Comparison of ENCODE assay signal across 1 cellular context in genomic region chr10:126911301-126911700, GRCh38.
TF ChIP-seq lines count a peak whose summit lies in the region.

No MANE protein-coding gene starts in this region.

TF ChIP-seq in GM23338, 12 proteins besides CTCF, POLR2A, EP300 and RAD21:
- TF ChIP-seq, protein P1, sequence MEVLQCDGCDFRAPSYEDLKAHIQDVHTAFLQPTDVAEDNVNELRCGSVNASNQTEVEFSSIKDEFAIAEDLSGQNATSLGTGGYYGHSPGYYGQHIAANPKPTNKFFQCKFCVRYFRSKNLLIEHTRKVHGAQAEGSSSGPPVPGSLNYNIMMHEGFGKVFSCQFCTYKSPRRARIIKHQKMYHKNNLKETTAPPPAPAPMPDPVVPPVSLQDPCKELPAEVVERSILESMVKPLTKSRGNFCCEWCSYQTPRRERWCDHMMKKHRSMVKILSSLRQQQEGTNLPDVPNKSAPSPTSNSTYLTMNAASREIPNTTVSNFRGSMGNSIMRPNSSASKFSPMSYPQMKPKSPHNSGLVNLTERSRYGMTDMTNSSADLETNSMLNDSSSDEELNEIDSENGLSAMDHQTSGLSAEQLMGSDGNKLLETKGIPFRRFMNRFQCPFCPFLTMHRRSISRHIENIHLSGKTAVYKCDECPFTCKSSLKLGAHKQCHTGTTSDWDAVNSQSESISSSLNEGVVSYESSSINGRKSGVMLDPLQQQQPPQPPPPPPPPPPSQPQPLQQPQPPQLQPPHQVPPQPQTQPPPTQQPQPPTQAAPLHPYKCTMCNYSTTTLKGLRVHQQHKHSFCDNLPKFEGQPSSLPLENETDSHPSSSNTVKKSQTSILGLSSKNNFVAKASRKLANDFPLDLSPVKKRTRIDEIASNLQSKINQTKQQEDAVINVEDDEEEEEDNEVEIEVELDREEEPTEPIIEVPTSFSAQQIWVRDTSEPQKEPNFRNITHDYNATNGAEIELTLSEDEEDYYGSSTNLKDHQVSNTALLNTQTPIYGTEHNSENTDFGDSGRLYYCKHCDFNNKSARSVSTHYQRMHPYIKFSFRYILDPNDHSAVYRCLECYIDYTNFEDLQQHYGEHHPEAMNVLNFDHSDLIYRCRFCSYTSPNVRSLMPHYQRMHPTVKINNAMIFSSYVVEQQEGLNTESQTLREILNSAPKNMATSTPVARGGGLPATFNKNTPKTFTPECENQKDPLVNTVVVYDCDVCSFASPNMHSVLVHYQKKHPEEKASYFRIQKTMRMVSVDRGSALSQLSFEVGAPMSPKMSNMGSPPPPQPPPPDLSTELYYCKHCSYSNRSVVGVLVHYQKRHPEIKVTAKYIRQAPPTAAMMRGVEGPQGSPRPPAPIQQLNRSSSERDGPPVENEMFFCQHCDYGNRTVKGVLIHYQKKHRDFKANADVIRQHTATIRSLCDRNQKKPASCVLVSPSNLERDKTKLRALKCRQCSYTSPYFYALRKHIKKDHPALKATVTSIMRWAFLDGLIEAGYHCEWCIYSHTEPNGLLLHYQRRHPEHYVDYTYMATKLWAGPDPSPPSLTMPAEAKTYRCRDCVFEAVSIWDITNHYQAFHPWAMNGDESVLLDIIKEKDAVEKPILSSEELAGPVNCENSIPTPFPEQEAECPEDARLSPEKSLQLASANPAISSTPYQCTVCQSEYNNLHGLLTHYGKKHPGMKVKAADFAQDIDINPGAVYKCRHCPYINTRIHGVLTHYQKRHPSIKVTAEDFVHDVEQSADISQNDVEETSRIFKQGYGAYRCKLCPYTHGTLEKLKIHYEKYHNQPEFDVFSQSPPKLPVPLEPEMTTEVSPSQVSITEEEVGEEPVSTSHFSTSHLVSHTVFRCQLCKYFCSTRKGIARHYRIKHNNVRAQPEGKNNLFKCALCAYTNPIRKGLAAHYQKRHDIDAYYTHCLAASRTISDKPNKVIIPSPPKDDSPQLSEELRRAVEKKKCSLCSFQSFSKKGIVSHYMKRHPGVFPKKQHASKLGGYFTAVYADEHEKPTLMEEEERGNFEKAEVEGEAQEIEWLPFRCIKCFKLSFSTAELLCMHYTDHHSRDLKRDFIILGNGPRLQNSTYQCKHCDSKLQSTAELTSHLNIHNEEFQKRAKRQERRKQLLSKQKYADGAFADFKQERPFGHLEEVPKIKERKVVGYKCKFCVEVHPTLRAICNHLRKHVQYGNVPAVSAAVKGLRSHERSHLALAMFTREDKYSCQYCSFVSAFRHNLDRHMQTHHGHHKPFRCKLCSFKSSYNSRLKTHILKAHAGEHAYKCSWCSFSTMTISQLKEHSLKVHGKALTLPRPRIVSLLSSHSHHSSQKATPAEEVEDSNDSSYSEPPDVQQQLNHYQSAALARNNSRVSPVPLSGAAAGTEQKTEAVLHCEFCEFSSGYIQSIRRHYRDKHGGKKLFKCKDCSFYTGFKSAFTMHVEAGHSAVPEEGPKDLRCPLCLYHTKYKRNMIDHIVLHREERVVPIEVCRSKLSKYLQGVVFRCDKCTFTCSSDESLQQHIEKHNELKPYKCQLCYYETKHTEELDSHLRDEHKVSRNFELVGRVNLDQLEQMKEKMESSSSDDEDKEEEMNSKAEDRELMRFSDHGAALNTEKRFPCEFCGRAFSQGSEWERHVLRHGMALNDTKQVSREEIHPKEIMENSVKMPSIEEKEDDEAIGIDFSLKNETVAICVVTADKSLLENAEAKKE (CRISPR knock-in tag; IDR thresholded peaks at IDR 0.05), result no peak
- TF ChIP-seq CREB1 (CRISPR knock-in tag; IDR thresholded peaks at IDR 0.05; ENCODE audit: low read depth) (no peak), EZH2phosphoT487 (IDR thresholded peaks at IDR 0.05; ENCODE audit: unreplicated experiment) (no peak)
